1 cellular context compared by ENCODE assay signal in genomic region chr11:72673943-72674828, GRCh38.
TF ChIP-seq lines count a peak whose summit lies in the region.

PDE2A (minus strand) TSS chr11:72674422; CDS start chr11:72674207, 215 bp downstream.

TF ChIP-seq in H1, 55 proteins besides CTCF, POLR2A, EP300 and RAD21 (continued from another document):
- no peak for TF ChIP-seq CHD7 (IDR thresholded peaks at IDR 0.05; ENCODE audit: insufficient replicate concordance, low read length)
